Comparison of ENCODE assay signal across 22 cellular contexts in genomic region chr3:105653868-105654267, GRCh38.
A peak's percentile ranks its signal among the peaks of the same experiment; 100 is the strongest.
DNase-seq lines count a peak whose midpoint lies in the region; ATAC-seq, FAIRE-seq and TF ChIP-seq lines count a peak whose summit lies in the region.
"Had no signal": no experiment of that assay in that cellular context is flagged by ENCODE, and none has a peak within 500 bp of the region (broad histone marks: within the 10 kb centered on the region; RNA-seq: fewer than 3 reads in every experiment).

No MANE protein-coding gene starts in this region.

- POLR2A ChIA-PET in HepG2 (lab: Yijun Ruan, JAX), result no interaction called here

- ATAC-seq in HepG2 (peak; percentile 50), right lobe of liver (no peak)

- no peak for DNase-seq in HepG2 (ENCODE audit: low spot score)
- no peak for DNase-seq in right lobe of liver
- peak; percentile 18 for DNase-seq in bronchial epithelial cell (ENCODE audit: low read depth)
- peak; percentile 7 for DNase-seq in renal cortical epithelial cell (ENCODE audit: low read depth)
- no peak for DNase-seq in hepatocyte (ENCODE audit: low spot score)
- DNase-seq in retina, result no peak
- no peak for DNase-seq in activated T-cell treated with anti-CD3 and anti-CD28 coated beads, Interleukin-2, amount 50 U/mL, for 1 hour
- DNase-seq: CD4-positive, CD25-positive, alpha-beta regulatory T cell; EL; GF-D8; GM23248; H9; HFFc6; Kasumi-1; NCI-H1417; NCI-H1694 treated with DMSO at 0.1 percent for 48 hours; NCI-H2081 treated with DMSO at 0.1 percent for 48 hours; NCI-H2171 treated with DMSO at 0.1 percent for 48 hours; NCI-H524 treated with DMSO at 0.1 percent for 48 hours; OCI-M1; RPMI8226; SIG-M5 had no signal

- no peak for TF ChIP-seq POLR2A in HepG2 (IDR thresholded peaks at IDR 0.05; ENCODE audit: insufficient read depth in 1 of 2, low read depth in 2 of 2, low read length in 2 of 2)
- no peak for TF ChIP-seq POLR2A in right lobe of liver (IDR thresholded peaks at IDR 0.05)

- no peaks in the 10 kb centered on the region for H3K9me2 ChIP-seq in hepatocyte (replicated peaks; ENCODE audit: insufficient read depth)

- WGBS in HepG2 (ENCODE audit: low lambda C conversion rate), result 70% methylated on average over 3 of the region's 3 CpGs
- WGBS in right lobe of liver (ENCODE audit: insufficient coverage, low coverage, low lambda C conversion rate, missing lambda C conversion rate), result 80% methylated on average over 1 of the region's 3 CpGs
- WGBS in hepatocyte (ENCODE audit: low lambda C conversion rate, missing lambda C conversion rate), result 97% methylated on average over 3 of the region's 3 CpGs

- intact Hi-C loops in HepG2 (cut with micrococcal nuclease; ENCODE audit: unreplicated experiment) (no loop called here), right lobe of liver (cut with DNase I) (no loop called here)

- no peaks in the 10 kb centered on the region for H3K27me3 ChIP-seq in HepG2 (ENCODE audit: control insufficient read depth in 1 of 2, insufficient read depth in 2 of 2, low read length in 2 of 2)
- H3K27me3 ChIP-seq in right lobe of liver, result no peaks in the 10 kb centered on the region
- H3K27me3 ChIP-seq in bronchial epithelial cell (ENCODE audit: control insufficient read depth, insufficient read depth, low read length), result no peaks in the 10 kb centered on the region
- no peaks in the 10 kb centered on the region for H3K27me3 ChIP-seq in hepatocyte

- TF ChIP-seq CTCF in HepG2 (CRISPR knock-in tag; IDR thresholded peaks at IDR 0.05), result no peak
- TF ChIP-seq CTCF in right lobe of liver (IDR thresholded peaks at IDR 0.05), result no peak
- TF ChIP-seq CTCF in bronchial epithelial cell (IDR thresholded peaks at IDR 0.05; ENCODE audit: insufficient read depth, low read length, severe bottlenecking), result no peak
- TF ChIP-seq CTCF in hepatocyte (IDR thresholded peaks at IDR 0.05; ENCODE audit: poor library complexity), result no peak

- H3K4me2 ChIP-seq in HepG2 (ENCODE audit: low read depth, low read length) (no peak overlapping the region), hepatocyte (no peak overlapping the region)

- no peaks in the 10 kb centered on the region for H4K20me1 ChIP-seq in HepG2 (ENCODE audit: insufficient read depth, low read length)
- H4K20me1 ChIP-seq in hepatocyte (ENCODE audit: insufficient read depth, poor library complexity, severe bottlenecking), result no peaks in the 10 kb centered on the region

- H3K36me3 ChIP-seq in HepG2 (replicated peaks in 1 of 2; ENCODE audit: control insufficient read depth in 1 of 2, insufficient read depth in 2 of 2, low read length in 2 of 2) (peaks cover 3 to 7% of the 10 kb centered on the region in 2 experiments; a peak in 2 of 5 replicates), right lobe of liver (peaks cover 0 to 5% (median 0%) of the 10 kb centered on the region in 4 donors), bronchial epithelial cell (ENCODE audit: control insufficient read depth, insufficient read depth, low read length) (peaks cover 2% of the 10 kb centered on the region), hepatocyte (replicated peaks; ENCODE audit: insufficient read depth, low read depth) (no peaks in the 10 kb centered on the region)

- peaks cover 5% of the 10 kb centered on the region; the same call in 1 of the 2 replicates for H3K4me1 ChIP-seq in HepG2 (ENCODE audit: insufficient read depth, low read length)
- H3K4me1 ChIP-seq in right lobe of liver, result peaks cover 0 to 5% (median 0%) of the 10 kb centered on the region in 4 donors
- H3K4me1 ChIP-seq in hepatocyte (ENCODE audit: insufficient read depth), result peaks cover 16% of the 10 kb centered on the region

- TF ChIP-seq RAD21 in HepG2 (CRISPR knock-in tag; IDR thresholded peaks at IDR 0.05), result no peak

- H3K9me3 ChIP-seq in HepG2 (ENCODE audit: low read length), result no peaks in the 10 kb centered on the region
- H3K9me3 ChIP-seq in right lobe of liver, result no peaks in the 10 kb centered on the region
- no peaks in the 10 kb centered on the region for H3K9me3 ChIP-seq in hepatocyte (ENCODE audit: low read depth)

- H2AFZ ChIP-seq in HepG2 (ENCODE audit: low read length) (no peak overlapping the region), hepatocyte (no peak overlapping the region)
- H2AFZ ChIP-seq: GM23248 had no signal

- H3K79me2 ChIP-seq in HepG2 (ENCODE audit: insufficient read depth, low read length), result no peaks in the 10 kb centered on the region
- no peaks in the 10 kb centered on the region for H3K79me2 ChIP-seq in hepatocyte

- H3K4me3 ChIP-seq in HepG2 (replicated peaks in 1 of 3; ENCODE audit: insufficient read depth in 1 of 3, low read depth in 2 of 3, low read length in 3 of 3) (no peak overlapping the region), right lobe of liver (no peak overlapping the region), bronchial epithelial cell (ENCODE audit: low read depth, low read length) (no peak overlapping the region), hepatocyte (no peak overlapping the region)
- H3K4me3 ChIP-seq: GM23248 had no signal

- H3K9ac ChIP-seq in HepG2 (ENCODE audit: insufficient read depth, low read depth, low read length), result no peak overlapping the region
- H3K9ac ChIP-seq: GM23248 had no signal

- CTCF ChIA-PET in HepG2 (lab: Yijun Ruan, JAX; ENCODE audit: low intra/inter-chr PET ratio, low total read pairs), result no interaction called here

- BruUV-seq in HepG2 (replicated peaks; lab: Mats Ljungman, UMichigan), result no TSS peak

- in situ Hi-C loops in HepG2 (cut with HindIII; ENCODE audit: extremely low pct_ligation_motif_present, low pct_unique_long_range_greater_than_20kb), result no loop called here

- H3K27ac ChIP-seq in HepG2 (ENCODE audit: extremely low read length, insufficient read depth, low read length) (no peak overlapping the region), right lobe of liver (no peak overlapping the region), hepatocyte (no peak overlapping the region)
- H3K27ac ChIP-seq: GM23248 had no signal

- no peak for TF ChIP-seq EP300 in HepG2 (IDR thresholded peaks at IDR 0.05; ENCODE audit: low read depth in 2 of 2, low read length in 2 of 2)
- TF ChIP-seq EP300 in HepG2 (CRISPR knock-in tag; IDR thresholded peaks at IDR 0.05; ENCODE audit: borderline replicate concordance), result no peak

- FAIRE-seq in HepG2 (lab: Jason Lieb, UNC) (no peak), bronchial epithelial cell (lab: Jason Lieb, UNC) (peak; percentile 79)

TF ChIP-seq in HepG2, 621 proteins besides CTCF, POLR2A, EP300 and RAD21 (continues in another document):
- TF ChIP-seq SP5 (CRISPR knock-in tag; IDR thresholded peaks at IDR 0.05; ENCODE audit: borderline replicate concordance, low read depth) (no peak), ZBTB49 (CRISPR knock-in tag; IDR thresholded peaks at IDR 0.05; ENCODE audit: borderline replicate concordance) (no peak), ZFY (CRISPR knock-in tag; IDR thresholded peaks at IDR 0.05) (no peak), ZNF580 (CRISPR knock-in tag; IDR thresholded peaks at IDR 0.05; ENCODE audit: borderline replicate concordance, low read depth) (no peak)
- TF ChIP-seq, protein P1, sequence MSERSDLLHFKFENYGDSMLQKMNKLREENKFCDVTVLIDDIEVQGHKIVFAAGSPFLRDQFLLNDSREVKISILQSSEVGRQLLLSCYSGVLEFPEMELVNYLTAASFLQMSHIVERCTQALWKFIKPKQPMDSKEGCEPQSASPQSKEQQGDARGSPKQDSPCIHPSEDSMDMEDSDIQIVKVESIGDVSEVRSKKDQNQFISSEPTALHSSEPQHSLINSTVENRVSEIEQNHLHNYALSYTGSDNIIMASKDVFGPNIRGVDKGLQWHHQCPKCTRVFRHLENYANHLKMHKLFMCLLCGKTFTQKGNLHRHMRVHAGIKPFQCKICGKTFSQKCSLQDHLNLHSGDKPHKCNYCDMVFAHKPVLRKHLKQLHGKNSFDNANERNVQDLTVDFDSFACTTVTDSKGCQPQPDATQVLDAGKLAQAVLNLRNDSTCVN (CRISPR knock-in tag; IDR thresholded peaks at IDR 0.05; ENCODE audit: borderline replicate concordance), result no peak

Comparison
In these comparisons a context has a peak if more than half of its experiments do, and no peak if none do; other contexts are left out.
1. DNase-seq: peak in bronchial epithelial cell (single experiment) and renal cortical epithelial cell (single experiment); none in HepG2 (single experiment), right lobe of liver (0 of 3), hepatocyte (single experiment), retina (single experiment) and activated T-cell treated with anti-CD3 and anti-CD28 coated beads, Interleukin-2, amount 50 U/mL, for 1 hour (single experiment).